ENCODE assay signal across 18 cellular contexts in genomic region chr3:110494728-110495127, GRCh38.
"Had no signal": no experiment of that assay in that cellular context is flagged by ENCODE, and none has a peak within 500 bp of the region (broad histone marks: within the 10 kb centered on the region; RNA-seq: fewer than 3 reads in every experiment).

No MANE protein-coding gene starts in this region.

- H3K4me3 ChIP-seq: coronary artery, hepatocyte, lung, right atrium auricular region had no signal

- H3K79me2 ChIP-seq: hepatocyte had no signal

- H3K9me3 ChIP-seq: neutrophil, right atrium auricular region had no signal

- H3K4me1 ChIP-seq: right atrium auricular region had no signal

- H3K27ac ChIP-seq: coronary artery, hepatocyte, neutrophil, right atrium auricular region had no signal

- H3K4me2 ChIP-seq: hepatocyte had no signal

- H3K27me3 ChIP-seq: hepatocyte, neutrophil, right atrium auricular region had no signal

- ATAC-seq: left cardiac atrium, left ventricle myocardium superior had no signal

- H3K36me3 ChIP-seq: neutrophil, right atrium auricular region had no signal

- FAIRE-seq: endothelial cell of umbilical vein, kidney, small intestine had no signal

- DNase-seq: effector CD4-positive, alpha-beta T cell; erythroblast; foreskin melanocyte; head of caudate nucleus; kidney; left cardiac atrium; left ventricle myocardium superior; naive B cell; small intestine; stimulated activated CD4-positive, alpha-beta T cell treated with anti-CD3 and anti-CD28 coated beads, Interleukin-12 subunit alpha, Interleukin-12 subunit beta, amount 100 ng/mL, for 4 hours; stimulated activated naive CD4-positive, alpha-beta T cell treated with Interleukin-2 at 50 U/mL for 16 hours; trophoblast cell had no signal

- H2AFZ ChIP-seq: hepatocyte had no signal
